ENCODE assay signal across 17 cellular contexts in genomic region chr13:92682832-92683517, GRCh38.
A peak's percentile ranks its signal among the peaks of the same experiment; 100 is the strongest.
DNase-seq lines count a peak whose midpoint lies in the region; ATAC-seq and TF ChIP-seq lines count a peak whose summit lies in the region.
"Had no signal": no experiment of that assay in that cellular context is flagged by ENCODE, and none has a peak within 500 bp of the region (broad histone marks: within the 10 kb centered on the region; RNA-seq: fewer than 3 reads in every experiment).

No MANE protein-coding gene starts in this region.

- no peak overlapping the region for H3K4me3 ChIP-seq in heart right ventricle
- H3K4me3 ChIP-seq: BLaER1, GM12878, GM23338 had no signal

- H3K27me3 ChIP-seq in heart right ventricle = no peaks in the 10 kb centered on the region
- H3K27me3 ChIP-seq: BLaER1 had no signal

- no peaks in the 10 kb centered on the region for H3K27me3 Mint-ChIP-seq in activated naive CD4-positive, alpha-beta T cell treated with anti-CD3 and anti-CD28 coated beads, Interleukin-2, amount 10 ng/mL, durations not matched to agents 7 days and 5 days
- H3K27me3 Mint-ChIP-seq: CD8-positive, alpha-beta memory T cell had no signal

- H3K27ac Mint-ChIP-seq in activated naive CD4-positive, alpha-beta T cell treated with anti-CD3 and anti-CD28 coated beads, Interleukin-2, amount 10 ng/mL, durations not matched to agents 7 days and 5 days = no peak overlapping the region
- H3K27ac Mint-ChIP-seq: CD8-positive, alpha-beta memory T cell; GM23338 had no signal

- H3K36me3 Mint-ChIP-seq in activated naive CD4-positive, alpha-beta T cell treated with anti-CD3 and anti-CD28 coated beads, Interleukin-2, amount 10 ng/mL, durations not matched to agents 7 days and 5 days = no peaks in the 10 kb centered on the region
- H3K36me3 Mint-ChIP-seq: CD8-positive, alpha-beta memory T cell had no signal

- peaks cover 10% of the 10 kb centered on the region for H3K9me3 Mint-ChIP-seq in activated naive CD4-positive, alpha-beta T cell treated with anti-CD3 and anti-CD28 coated beads, Interleukin-2, amount 10 ng/mL, durations not matched to agents 7 days and 5 days
- H3K9me3 Mint-ChIP-seq: GM23338 had no signal

- no peaks in the 10 kb centered on the region for H3K36me3 ChIP-seq in heart right ventricle
- H3K36me3 ChIP-seq: BLaER1 had no signal

- peaks cover 0 to 3% (median 0%) of the 10 kb centered on the region in 11 donors for H3K9me3 ChIP-seq in heart right ventricle
- H3K9me3 ChIP-seq: BLaER1, Caco-2 had no signal

- no peaks in the 10 kb centered on the region for H3K4me1 Mint-ChIP-seq in activated naive CD4-positive, alpha-beta T cell treated with anti-CD3 and anti-CD28 coated beads, Interleukin-2, amount 10 ng/mL, durations not matched to agents 7 days and 5 days
- H3K4me1 Mint-ChIP-seq: CD8-positive, alpha-beta memory T cell had no signal

- WGBS in heart right ventricle, 2 donors = 51 to 53% methylated on average over 5 of the region's 5 CpGs

- intact Hi-C loops in Right ventricle myocardium superior (cut with DNase I) = no loop called here
- intact Hi-C loops in cardiac septum (cut with DNase I) = no loop called here
- intact Hi-C loops in heart right ventricle (cut with DNase I) = no loop called here

- no peak overlapping the region for H3K4me3 Mint-ChIP-seq in activated naive CD4-positive, alpha-beta T cell treated with anti-CD3 and anti-CD28 coated beads, Interleukin-2, amount 10 ng/mL, durations not matched to agents 7 days and 5 days
- H3K4me3 Mint-ChIP-seq: CD8-positive, alpha-beta memory T cell; GM23338 had no signal

- TF ChIP-seq CTCF in heart right ventricle (IDR thresholded peaks at IDR 0.05) = no peak

- CTCF ChIA-PET in activated naive CD4-positive, alpha-beta T cell treated with anti-CD3 and anti-CD28 coated beads, Interleukin-2, amount 10 ng/mL, durations not matched to agents 7 days and 5 days (lab: Charles Lee) = no interaction called here

- ATAC-seq in Right ventricle myocardium superior (ENCODE audit: poor library complexity) (peak; percentile 87), heart right ventricle (peak; percentile 47 to 88 (median 78))
- ATAC-seq: GM12878, GM23338 had no signal

- H3K4me1 ChIP-seq in heart right ventricle = no peaks in the 10 kb centered on the region
- H3K4me1 ChIP-seq: BLaER1, Caco-2 had no signal

- DNase-seq in Right ventricle myocardium superior (no peak), cardiac septum (ENCODE audit: low spot score) (no peak), heart right ventricle (no peak), left kidney (ENCODE audit: low read depth, low spot score) (peak; percentile 1), kidney tubule cell (ENCODE audit: low spot score) (no peak)
- no peak for DNase-seq in activated naive CD4-positive, alpha-beta T cell treated with anti-CD3 and anti-CD28 coated beads, Interleukin-2, amount 50 U/mL, for 16 hours
- DNase-seq in activated naive CD4-positive, alpha-beta T cell treated with anti-CD3 and anti-CD28 coated beads, Interleukin-2, amount 10 ng/mL, durations not matched to agents 7 days and 5 days = no peak
- DNase-seq: 8988T; AML-193; Caco-2; CD8-positive, alpha-beta memory T cell; DMS53; GF-D8; H7 had no signal

- peak overlapping the region in 1 of 10 donors; percentile 7 for H3K27ac ChIP-seq in heart right ventricle
- H3K27ac ChIP-seq: BLaER1 had no signal
